Comparison of ENCODE assay signal across 1 cellular context in the genomic region with DNA sequence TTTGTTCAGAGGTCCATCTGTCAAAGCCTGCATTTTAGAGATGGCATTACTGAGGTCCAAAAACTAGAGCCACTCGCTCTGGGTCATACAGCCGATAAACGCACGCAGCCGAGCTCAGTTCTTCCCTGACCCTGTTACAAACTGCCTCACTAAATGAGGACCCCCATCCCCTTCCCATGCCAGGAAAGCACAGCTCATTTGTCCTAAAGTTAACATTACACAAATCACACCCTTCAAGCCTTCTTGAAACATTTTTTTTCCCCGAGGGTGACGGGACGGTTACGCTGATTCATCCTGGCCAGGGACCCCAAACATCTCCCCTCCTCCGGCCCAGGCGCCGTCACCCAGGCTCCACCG.
TF ChIP-seq lines count a peak whose summit lies in the region.

No MANE protein-coding gene starts in this region.

TF ChIP-seq in endothelial cell of umbilical vein, 7 proteins besides CTCF, POLR2A, EP300 and RAD21 (continued from another document):
- TF ChIP-seq, protein P1, sequence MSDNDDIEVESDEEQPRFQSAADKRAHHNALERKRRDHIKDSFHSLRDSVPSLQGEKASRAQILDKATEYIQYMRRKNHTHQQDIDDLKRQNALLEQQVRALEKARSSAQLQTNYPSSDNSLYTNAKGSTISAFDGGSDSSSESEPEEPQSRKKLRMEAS (IDR thresholded peaks at IDR 0.05; ENCODE audit: insufficient read depth, insufficient read length) = no peak
- TF ChIP-seq POLR2AphosphoS5 (IDR thresholded peaks at IDR 0.05; ENCODE audit: insufficient read depth, low read depth, low read length) = no peak
